In genomic region chr6:108745664-108746336, GRCh38 we compare ENCODE assay signal across 16 cellular contexts.
A peak's percentile ranks its signal among the peaks of the same experiment; 100 is the strongest.
DNase-seq lines count a peak whose midpoint lies in the region; ATAC-seq and TF ChIP-seq lines count a peak whose summit lies in the region.
"Had no signal": no experiment of that assay in that cellular context is flagged by ENCODE, and none has a peak within 500 bp of the region (broad histone marks: within the 10 kb centered on the region; RNA-seq: fewer than 3 reads in every experiment).

No MANE protein-coding gene starts in this region.

- no peak overlapping the region for H3K27ac Mint-ChIP-seq in activated CD8-positive, alpha-beta memory T cell treated with anti-CD3 and anti-CD28 coated beads, Interleukin-2, amount 10 ng/mL, durations not matched to agents 7 days and 5 days
- H3K27ac Mint-ChIP-seq: CD8-positive, alpha-beta T cell had no signal

- H3K36me3 Mint-ChIP-seq in activated CD8-positive, alpha-beta memory T cell treated with anti-CD3 and anti-CD28 coated beads, Interleukin-2, amount 10 ng/mL, durations not matched to agents 7 days and 5 days = no peaks in the 10 kb centered on the region
- H3K36me3 Mint-ChIP-seq: CD14-positive monocyte; CD8-positive, alpha-beta T cell had no signal

- peaks cover 3% of the 10 kb centered on the region for H3K4me1 Mint-ChIP-seq in activated CD8-positive, alpha-beta memory T cell treated with anti-CD3 and anti-CD28 coated beads, Interleukin-2, amount 10 ng/mL, durations not matched to agents 7 days and 5 days

- intact Hi-C loops in body of pancreas (cut with DNase I) (no loop called here), uterus (cut with DNase I; ENCODE audit: low total_unique reads) (no loop called here)

- H3K36me3 ChIP-seq in body of pancreas (replicated peaks in 1 of 2; ENCODE audit: insufficient read depth in 1 of 2, low read depth in 2 of 2) (no peaks in the 10 kb centered on the region), uterus (no peaks in the 10 kb centered on the region)

- CTCF ChIA-PET in activated CD8-positive, alpha-beta memory T cell treated with anti-CD3 and anti-CD28 coated beads, Interleukin-2, amount 10 ng/mL, durations not matched to agents 7 days and 5 days (lab: Charles Lee) = no interaction called here

- peaks cover 51% of the 10 kb centered on the region for H3K27me3 Mint-ChIP-seq in activated CD8-positive, alpha-beta memory T cell treated with anti-CD3 and anti-CD28 coated beads, Interleukin-2, amount 10 ng/mL, durations not matched to agents 7 days and 5 days

- no peak for ATAC-seq in activated CD8-positive, alpha-beta memory T cell treated with anti-CD3 and anti-CD28 coated beads, Interleukin-2, amount 10 ng/mL, durations not matched to agents 7 days and 5 days
- ATAC-seq in body of pancreas (no peak), GM19455 (IDR thresholded peaks at IDR 0.05; ENCODE audit: unreplicated experiment) (no peak)
- ATAC-seq: CD8-positive, alpha-beta T cell had no signal

- no peak for TF ChIP-seq CTCF in body of pancreas (IDR thresholded peaks at IDR 0.05)
- no peak for TF ChIP-seq CTCF in uterus (IDR thresholded peaks at IDR 0.05)

- H3K27me3 ChIP-seq in body of pancreas = no peaks in the 10 kb centered on the region
- no peaks in the 10 kb centered on the region for H3K27me3 ChIP-seq in uterus

- DNase-seq in activated CD8-positive, alpha-beta memory T cell treated with anti-CD3 and anti-CD28 coated beads, Interleukin-2, amount 50 U/mL, for 48 hours = peak; percentile 3
- no peak for DNase-seq in activated CD8-positive, alpha-beta memory T cell treated with anti-CD3 and anti-CD28 coated beads, Interleukin-2, amount 10 ng/mL, durations not matched to agents 7 days and 5 days
- DNase-seq in body of pancreas (no peak), left kidney (ENCODE audit: low read depth, low spot score) (peak; percentile 45), uterus (no peak), H4 (ENCODE audit: low spot score) (no peak), activated T-cell treated with anti-CD3 and anti-CD28 coated beads for 4 hours (no peak)
- DNase-seq: CD8-positive, alpha-beta T cell; COR-L47; DMS153; DMS79 treated with DMSO at 0.1 percent for 48 hours; EL; HCEC 1CT had no signal

- peaks cover 0 to 3% (median 0%) of the 10 kb centered on the region in 3 donors for H3K9me3 ChIP-seq in body of pancreas
- no peaks in the 10 kb centered on the region for H3K9me3 ChIP-seq in uterus

- no peak for TF ChIP-seq POLR2A in body of pancreas (IDR thresholded peaks at IDR 0.05)
- no peak for TF ChIP-seq POLR2A in uterus (IDR thresholded peaks at IDR 0.05)

- no peak overlapping the region for H3K4me3 ChIP-seq in body of pancreas
- H3K4me3 ChIP-seq in uterus = no peak overlapping the region

- H3K4me1 ChIP-seq in body of pancreas (peaks cover 52% of the 10 kb centered on the region), uterus (peaks cover 0 to 9% of the 10 kb centered on the region in 2 donors)

- 93 to 100% methylated on average over 2 of the region's 2 CpGs for WGBS in body of pancreas, 2 donors

- H3K27ac ChIP-seq in body of pancreas (peak overlapping the region; percentile 30 to 67 (median 62)), uterus (peak overlapping the region; percentile 70)
- H3K27ac ChIP-seq: 22Rv1 had no signal

- no peaks in the 10 kb centered on the region for H3K9me3 Mint-ChIP-seq in activated CD8-positive, alpha-beta memory T cell treated with anti-CD3 and anti-CD28 coated beads, Interleukin-2, amount 10 ng/mL, durations not matched to agents 7 days and 5 days (ENCODE audit: low read depth)
- H3K9me3 Mint-ChIP-seq: CD8-positive, alpha-beta T cell had no signal

- no peak overlapping the region for H3K4me3 Mint-ChIP-seq in activated CD8-positive, alpha-beta memory T cell treated with anti-CD3 and anti-CD28 coated beads, Interleukin-2, amount 10 ng/mL, durations not matched to agents 7 days and 5 days
- H3K4me3 Mint-ChIP-seq: CD14-positive monocyte; CD8-positive, alpha-beta T cell had no signal

Comparison
In these comparisons a context has a peak if more than half of its experiments do, and no peak if none do; other contexts are left out.
1. DNase-seq: peak in activated CD8-positive, alpha-beta memory T cell treated with anti-CD3 and anti-CD28 coated beads, Interleukin-2, amount 50 U/mL, for 48 hours (single experiment) and left kidney (single experiment); none in activated CD8-positive, alpha-beta memory T cell treated with anti-CD3 and anti-CD28 coated beads, Interleukin-2, amount 10 ng/mL, durations not matched to agents 7 days and 5 days (single experiment), body of pancreas (0 of 4), uterus (0 of 2), H4 (single experiment) and activated T-cell treated with anti-CD3 and anti-CD28 coated beads for 4 hours (single experiment).